In genomic region chr9:136645903-136646754, GRCh38 we compare ENCODE assay signal across 1 cellular context.
TF ChIP-seq lines count a peak whose summit lies in the region.

No MANE protein-coding gene starts in this region.

TF ChIP-seq in HepG2, 621 proteins besides CTCF, POLR2A, EP300 and RAD21 (continued from another document and continues in another):
- TF ChIP-seq ZNF18 (CRISPR knock-in tag; IDR thresholded peaks at IDR 0.05; ENCODE audit: insufficient replicate concordance) (peak; percentile 9), CBX2 (IDR thresholded peaks at IDR 0.05; ENCODE audit: low read depth, low read length) (no peak), CBX2 (CRISPR knock-in tag; IDR thresholded peaks at IDR 0.05; ENCODE audit: low read depth) (0 out of 2 replicates have a peak, but pooled peaks have one; percentile 23), AHDC1 (CRISPR knock-in tag; IDR thresholded peaks at IDR 0.05; ENCODE audit: borderline replicate concordance) (no peak), UBTF (CRISPR knock-in tag; IDR thresholded peaks at IDR 0.05) (peak; percentile 64), ZNF142 (CRISPR knock-in tag; IDR thresholded peaks at IDR 0.05) (no peak), RNF219 (CRISPR knock-in tag; IDR thresholded peaks at IDR 0.05) (no peak), ZNF782 (CRISPR knock-in tag; IDR thresholded peaks at IDR 0.05; ENCODE audit: borderline replicate concordance) (no peak), ZNF292 (CRISPR knock-in tag; IDR thresholded peaks at IDR 0.05; ENCODE audit: borderline replicate concordance, low read depth) (peak; percentile 68), ZNF766 (CRISPR knock-in tag; IDR thresholded peaks at IDR 0.05; ENCODE audit: borderline replicate concordance) (0 out of 2 replicates have a peak, but pooled peaks have one; percentile 8), FOXO1 (CRISPR knock-in tag; IDR thresholded peaks at IDR 0.05) (0 out of 2 replicates have a peak, but pooled peaks have one; percentile 5), ZNF235 (CRISPR knock-in tag; IDR thresholded peaks at IDR 0.05; ENCODE audit: borderline replicate concordance) (peak; percentile 47; the same call in 1 of the 2 replicates), KDM5B (CRISPR knock-in tag; IDR thresholded peaks at IDR 0.05; ENCODE audit: borderline replicate concordance) (peak; percentile 35; the same call in 1 of the 2 replicates), ZNF687 (CRISPR knock-in tag; IDR thresholded peaks at IDR 0.05) (peak; percentile 90), ZBTB38 (CRISPR knock-in tag; IDR thresholded peaks at IDR 0.05) (peak; percentile 96), LBX2 (CRISPR knock-in tag; IDR thresholded peaks at IDR 0.05; ENCODE audit: borderline replicate concordance) (no peak), ATF7-NPFF (CRISPR knock-in tag; IDR thresholded peaks at IDR 0.05; ENCODE audit: low read depth) (peak; percentile 31; the same call in 1 of the 2 replicates), ZSCAN25 (CRISPR knock-in tag; IDR thresholded peaks at IDR 0.05) (peak; percentile 39; the same call in 1 of the 2 replicates), IKZF4 (CRISPR knock-in tag; IDR thresholded peaks at IDR 0.05; ENCODE audit: borderline replicate concordance, low read depth, not compliant biosample characterization) (no peak), ZNF331 (CRISPR knock-in tag; IDR thresholded peaks at IDR 0.05) (no peak), ZNF777 (CRISPR knock-in tag; IDR thresholded peaks at IDR 0.05) (peak; percentile 66), ZNF580 (CRISPR knock-in tag; IDR thresholded peaks at IDR 0.05; ENCODE audit: borderline replicate concordance, low read depth) (peak; percentile 48; the same call in 1 of the 2 replicates), SP5 (CRISPR knock-in tag; IDR thresholded peaks at IDR 0.05; ENCODE audit: borderline replicate concordance, low read depth) (0 out of 2 replicates have a peak, but pooled peaks have one; percentile 12), ZFP37 (CRISPR knock-in tag; IDR thresholded peaks at IDR 0.05; ENCODE audit: borderline replicate concordance) (no peak), ZNF768 (CRISPR knock-in tag; IDR thresholded peaks at IDR 0.05) (peak; percentile 21; the same call in 1 of the 2 replicates), GABPA (IDR thresholded peaks at IDR 0.05; ENCODE audit: low read depth, low read length) (no peak), GABPA (CRISPR knock-in tag; IDR thresholded peaks at IDR 0.05; ENCODE audit: low read depth) (peak; percentile 49; the same call in 1 of the 2 replicates), ZNF598 (CRISPR knock-in tag; IDR thresholded peaks at IDR 0.05; ENCODE audit: borderline replicate concordance) (no peak), ZBTB26 (CRISPR knock-in tag; IDR thresholded peaks at IDR 0.05; ENCODE audit: borderline replicate concordance) (no peak)
